1 cellular context compared by ENCODE assay signal in genomic region chr6:16721977-16722376, GRCh38.
TF ChIP-seq lines count a peak whose summit lies in the region.

No MANE protein-coding gene starts in this region.

TF ChIP-seq in endothelial cell of umbilical vein, 7 proteins besides CTCF, POLR2A, EP300 and RAD21 (continued from another document):
- no peak for TF ChIP-seq POLR2AphosphoS5 (IDR thresholded peaks at IDR 0.05; ENCODE audit: insufficient read depth, low read depth, low read length)
